Comparison of ENCODE assay signal across 12 cellular contexts in genomic region chr6:135853227-135853626, GRCh38. TPM values are rescaled to one million over a fixed set of nuclear protein-coding genes. Genes with fewer than 3 reads are reported as not detected.
DNase-seq lines count a peak whose midpoint lies in the region; ATAC-seq and TF ChIP-seq lines count a peak whose summit lies in the region.
"Had no signal": no experiment of that assay in that cellular context is flagged by ENCODE, and none has a peak within 500 bp of the region (broad histone marks: within the 10 kb centered on the region; RNA-seq: fewer than 3 reads in every experiment).

No MANE protein-coding gene starts in this region.

- in situ Hi-C loops in astrocyte of the spinal cord (cut with HindIII; ENCODE audit: low sequenced_read_pairs): no loop called here

- TF ChIP-seq CTCF in astrocyte of the spinal cord (IDR thresholded peaks at IDR 0.05; ENCODE audit: low read depth, low read length): peak; percentile 22

- no peak for DNase-seq in activated CD4-positive, alpha-beta T cell treated with anti-CD3 and anti-CD28 coated beads, Interleukin-2, amount 10 ng/mL, durations not matched to agents 7 days and 5 days
- no peak for DNase-seq in activated CD4-positive, alpha-beta T cell treated with anti-CD3 and anti-CD28 coated beads, Interleukin-2, amount 50 U/mL, for 1 hour
- DNase-seq in astrocyte of the spinal cord (ENCODE audit: low read depth, low spot score) (peak; percentile 61), left colon (no peak), superior temporal gyrus (ENCODE audit: extremely low spot score) (peak; percentile 41), C1 segment of cervical spinal cord (lab: John Stamatoyannopoulos, UW) (no peak)
- DNase-seq: activated CD4-positive, CD25-positive, alpha-beta regulatory T cell; NCI-H510A; stimulated activated CD4-positive, alpha-beta T cell treated with anti-CD3 and anti-CD28 coated beads, Interleukin-12 subunit alpha, Interleukin-12 subunit beta, amount 100 ng/mL, for 4 hours had no signal

- no peaks in the 10 kb centered on the region for H3K9me3 Mint-ChIP-seq in activated CD4-positive, alpha-beta T cell treated with anti-CD3 and anti-CD28 coated beads, Interleukin-2, amount 10 ng/mL, durations not matched to agents 7 days and 5 days

- CTCF ChIA-PET in activated CD4-positive, alpha-beta T cell treated with anti-CD3 and anti-CD28 coated beads, Interleukin-2, amount 10 ng/mL, durations not matched to agents 7 days and 5 days (lab: Charles Lee): interaction anchor here (0.6 to 2.6 kb wide), 6 partner anchors 9 to 377 kb away, joined by 3 to 7 read pairs (median 3); no protein-coding TSS in a partner anchor

- peaks cover 26% of the 10 kb centered on the region for H3K4me1 Mint-ChIP-seq in activated CD4-positive, alpha-beta T cell treated with anti-CD3 and anti-CD28 coated beads, Interleukin-2, amount 10 ng/mL, durations not matched to agents 7 days and 5 days

- H3K27me3 Mint-ChIP-seq in activated CD4-positive, alpha-beta T cell treated with anti-CD3 and anti-CD28 coated beads, Interleukin-2, amount 10 ng/mL, durations not matched to agents 7 days and 5 days: no peaks in the 10 kb centered on the region

- intact Hi-C loops in left colon (cut with DNase I, micrococcal nuclease): no loop called here

- POLR2A ChIA-PET in activated CD4-positive, alpha-beta T cell treated with anti-CD3 and anti-CD28 coated beads, Interleukin-2, amount 10 ng/mL, durations not matched to agents 7 days and 5 days (lab: Charles Lee): no interaction called here

- H3K4me3 ChIP-seq in astrocyte of the spinal cord (ENCODE audit: low read depth, low read length): peak overlapping the region; percentile 67
- H3K4me3 ChIP-seq: BLaER1 had no signal

- H3K27ac Mint-ChIP-seq in activated CD4-positive, alpha-beta T cell treated with anti-CD3 and anti-CD28 coated beads, Interleukin-2, amount 10 ng/mL, durations not matched to agents 7 days and 5 days: no peak overlapping the region

- ATAC-seq in left colon (peak; percentile 34), HG02798 (IDR thresholded peaks at IDR 0.05; ENCODE audit: poor library complexity, unreplicated experiment) (no peak), GM18907 (IDR thresholded peaks at IDR 0.05; ENCODE audit: unreplicated experiment) (no peak)

- H3K4me3 Mint-ChIP-seq in activated CD4-positive, alpha-beta T cell treated with anti-CD3 and anti-CD28 coated beads, Interleukin-2, amount 10 ng/mL, durations not matched to agents 7 days and 5 days: peak overlapping the region; percentile 5

- H3K36me3 Mint-ChIP-seq in activated CD4-positive, alpha-beta T cell treated with anti-CD3 and anti-CD28 coated beads, Interleukin-2, amount 10 ng/mL, durations not matched to agents 7 days and 5 days (ENCODE audit: low read depth): peaks cover 2% of the 10 kb centered on the region

RNA-seq across cellular contexts. Expression of gene PDE7B, which starts 1.7 kb away (rescaled TPM):
- total RNA-seq in activated CD4-positive, alpha-beta T cell treated with anti-CD3 and anti-CD28 coated beads, Interleukin-2, amount 10 ng/mL, durations not matched to agents 7 days and 5 days: 1 to 10 TPM in 1 of 2 experiments, under 1 TPM in 1; 0.57 to 1.2 TPM
- total RNA-seq in left colon: 1 to 10 TPM; 1.4 to 2.5 TPM

Comparison
In these comparisons a context has a peak if more than half of its experiments do, and no peak if none do; other contexts are left out.
1. DNase-seq: peak in astrocyte of the spinal cord (single experiment) and superior temporal gyrus (single experiment); none in activated CD4-positive, alpha-beta T cell treated with anti-CD3 and anti-CD28 coated beads, Interleukin-2, amount 10 ng/mL, durations not matched to agents 7 days and 5 days (single experiment), activated CD4-positive, alpha-beta T cell treated with anti-CD3 and anti-CD28 coated beads, Interleukin-2, amount 50 U/mL, for 1 hour (single experiment), left colon (0 of 2) and C1 segment of cervical spinal cord (0 of 14).